In genomic region chr17:45620468-45620867, GRCh38 we compare ENCODE assay signal across 8 cellular contexts.
DNase-seq lines count a peak whose midpoint lies in the region; ATAC-seq and TF ChIP-seq lines count a peak whose summit lies in the region.
"Not testable (repeated sequence)": the region's sequence is repeated elsewhere in the genome, so short reads cannot be mapped to it uniquely, and the experiment has no call there.

No MANE protein-coding gene starts in this region.

- not testable (repeated sequence) for H3K9me3 Mint-ChIP-seq in activated naive CD8-positive, alpha-beta T cell treated with anti-CD3 and anti-CD28 coated beads, Interleukin-2, amount 50 U/mL, for 24 hours; glutamatergic neuron (ENCODE audit: unreplicated experiment); naive B cell

- H3K9ac ChIP-seq in subcutaneous abdominal adipose tissue (ENCODE audit: low read length in 5 of 5) = not testable (repeated sequence)

- not testable (repeated sequence) for H3K27me3 ChIP-seq in subcutaneous abdominal adipose tissue (ENCODE audit: control insufficient read depth in 5 of 5, insufficient read depth in 4 of 5, low read length in 5 of 5)

- DNase-seq in EH (ENCODE audit: low read depth) (peak; percentile 5), glutamatergic neuron (peak; percentile 37)
- not testable (repeated sequence) for DNase-seq in RWPE1 (ENCODE audit: low spot score); naive B cell
- peak; percentile 5 for DNase-seq in activated naive CD8-positive, alpha-beta T cell treated with anti-CD3 and anti-CD28 coated beads, Interleukin-2, amount 50 U/mL, for 24 hours

- not testable (repeated sequence) for H3K27ac Mint-ChIP-seq in activated naive CD8-positive, alpha-beta T cell treated with anti-CD3 and anti-CD28 coated beads, Interleukin-2, amount 50 U/mL, for 24 hours; glutamatergic neuron (ENCODE audit: unreplicated experiment)
- peak overlapping the region in 2 of 6 donors; percentile 62 to 66 for H3K27ac Mint-ChIP-seq in naive B cell

- TF ChIP-seq CTCF in RWPE1 (conservative IDR thresholded peaks at IDR 0.05; ENCODE audit: low read depth); glutamatergic neuron (IDR thresholded peaks at IDR 0.05; ENCODE audit: partially characterized antibody, unreplicated experiment): not testable (repeated sequence)

- not testable (repeated sequence) for H3K9me3 ChIP-seq in subcutaneous abdominal adipose tissue (ENCODE audit: control insufficient read depth in 5 of 5, low read length in 5 of 5)

- peak overlapping the region in 4 of 5 donors; percentile 28 to 63 (median 54) for H3K4me3 ChIP-seq in subcutaneous abdominal adipose tissue (ENCODE audit: low read depth in 1 of 5, low read length in 5 of 5)

- H3K36me3 ChIP-seq in subcutaneous abdominal adipose tissue (ENCODE audit: control insufficient read depth in 5 of 5, insufficient read depth in 5 of 5, low read length in 5 of 5) = not testable (repeated sequence)

- H3K4me1 ChIP-seq in subcutaneous abdominal adipose tissue (ENCODE audit: control insufficient read depth in 5 of 5, insufficient read depth in 5 of 5, low read length in 5 of 5) = not testable (repeated sequence)

- not testable (repeated sequence) for H3K27me3 Mint-ChIP-seq in activated naive CD8-positive, alpha-beta T cell treated with anti-CD3 and anti-CD28 coated beads, Interleukin-2, amount 50 U/mL, for 24 hours; glutamatergic neuron (ENCODE audit: unreplicated experiment); naive B cell

- CTCF ChIA-PET in RWPE1 (lab: Yijun Ruan, JAX) = not testable (repeated sequence)

- H3K36me3 Mint-ChIP-seq in activated naive CD8-positive, alpha-beta T cell treated with anti-CD3 and anti-CD28 coated beads, Interleukin-2, amount 50 U/mL, for 24 hours (ENCODE audit: low read depth); glutamatergic neuron (ENCODE audit: unreplicated experiment); naive B cell: not testable (repeated sequence)

- POLR2A ChIA-PET in RWPE1 (lab: Yijun Ruan, JAX; ENCODE audit: low non-redundant PET) = not testable (repeated sequence)

- H3K27ac ChIP-seq in RWPE1 = peak overlapping the region; percentile 30; the same call in 1 of the 2 replicates
- not testable (repeated sequence) for H3K27ac ChIP-seq in subcutaneous abdominal adipose tissue (ENCODE audit: low read depth, low read length)

- H3K4me3 Mint-ChIP-seq in activated naive CD8-positive, alpha-beta T cell treated with anti-CD3 and anti-CD28 coated beads, Interleukin-2, amount 50 U/mL, for 24 hours = peak overlapping the region; percentile 83
- H3K4me3 Mint-ChIP-seq in glutamatergic neuron (ENCODE audit: unreplicated experiment) = not testable (repeated sequence)
- peak overlapping the region; percentile 79 to 93 (median 90) for H3K4me3 Mint-ChIP-seq in naive B cell

- not testable (repeated sequence) for H3K4me1 Mint-ChIP-seq in activated naive CD8-positive, alpha-beta T cell treated with anti-CD3 and anti-CD28 coated beads, Interleukin-2, amount 50 U/mL, for 24 hours; glutamatergic neuron (ENCODE audit: low read depth, unreplicated experiment); naive B cell

- ATAC-seq in GM21526 (IDR thresholded peaks at IDR 0.05; ENCODE audit: low FRiP score, unreplicated experiment) (peak; percentile 39), HG03097 (IDR thresholded peaks at IDR 0.05; ENCODE audit: low FRiP score, unreplicated experiment) (peak; percentile 34), naive B cell (ENCODE audit: low read depth in 2 of 2) (peak; percentile 40 to 47)
- ATAC-seq in activated naive CD8-positive, alpha-beta T cell treated with anti-CD3 and anti-CD28 coated beads, Interleukin-2, amount 50 U/mL, for 24 hours = peak; percentile 38
